12 cellular contexts compared by ENCODE assay signal in genomic region chr16:24102120-24102740, GRCh38.
DNase-seq lines count a peak whose midpoint lies in the region; ATAC-seq and TF ChIP-seq lines count a peak whose summit lies in the region.
"Had no signal": no experiment of that assay in that cellular context is flagged by ENCODE, and none has a peak within 500 bp of the region (broad histone marks: within the 10 kb centered on the region; RNA-seq: fewer than 3 reads in every experiment).

No MANE protein-coding gene starts in this region.

- no peak for TF ChIP-seq POLR2A in testis (IDR thresholded peaks at IDR 0.05)

- peaks cover 4% of the 10 kb centered on the region for H3K4me1 ChIP-seq in testis

- POLR2A ChIA-PET in activated CD8-positive, alpha-beta T cell treated with anti-CD3 and anti-CD28 coated beads, Interleukin-2, amount 10 ng/mL, durations not matched to agents 7 days and 5 days (lab: Charles Lee): no interaction called here

- no peak for TF ChIP-seq CTCF in testis (IDR thresholded peaks at IDR 0.05)

- CTCF ChIA-PET in activated CD8-positive, alpha-beta T cell treated with anti-CD3 and anti-CD28 coated beads, Interleukin-2, amount 10 ng/mL, durations not matched to agents 7 days and 5 days (lab: Charles Lee): no interaction called here

- H3K4me3 Mint-ChIP-seq in activated T-helper 17 cell treated with anti-CD3 and anti-CD28 coated beads, Interleukin-2, amount 50 U/mL, for 72 hours: no peak overlapping the region
- H3K4me3 Mint-ChIP-seq in activated CD8-positive, alpha-beta T cell treated with anti-CD3 and anti-CD28 coated beads, Interleukin-2, amount 10 ng/mL, durations not matched to agents 7 days and 5 days: no peak overlapping the region

- no peak overlapping the region for H3K4me3 ChIP-seq in testis

- ATAC-seq in activated T-helper 17 cell treated with anti-CD3 and anti-CD28 coated beads, Interleukin-2, amount 50 U/mL, for 72 hours (replicated peaks): no peak
- ATAC-seq in activated CD8-positive, alpha-beta T cell treated with anti-CD3 and anti-CD28 coated beads, Interleukin-2, amount 10 ng/mL, durations not matched to agents 7 days and 5 days: no peak
- no peak for ATAC-seq in GM18520 (IDR thresholded peaks at IDR 0.05; ENCODE audit: unreplicated experiment)

- H3K27me3 Mint-ChIP-seq in activated T-helper 17 cell treated with anti-CD3 and anti-CD28 coated beads, Interleukin-2, amount 50 U/mL, for 72 hours: no peaks in the 10 kb centered on the region
- H3K27me3 Mint-ChIP-seq in activated CD8-positive, alpha-beta T cell treated with anti-CD3 and anti-CD28 coated beads, Interleukin-2, amount 10 ng/mL, durations not matched to agents 7 days and 5 days (ENCODE audit: low read depth): no peaks in the 10 kb centered on the region

- peak; percentile 83 for DNase-seq in Ammon's horn (ENCODE audit: low spot score)
- DNase-seq in KBM-7: peak; percentile 7
- DNase-seq in testis: no peak
- no peak for DNase-seq in activated CD8-positive, alpha-beta T cell treated with anti-CD3 and anti-CD28 coated beads, Interleukin-2, amount 10 ng/mL, durations not matched to agents 7 days and 5 days
- no peak for DNase-seq in stimulated activated CD4-positive, alpha-beta T cell treated with anti-CD3 and anti-CD28 coated beads, Interleukin-15, amount 100 ng/mL, for 24 hours
- DNase-seq: activated CD4-positive, CD25-positive, alpha-beta regulatory T cell; activated T-cell treated with anti-CD3 and anti-CD28 coated beads, Interleukin-2, amount 50 U/mL, for 48 hours; effector memory CD4-positive, alpha-beta T cell; SW 1271 had no signal

- peak overlapping the region; percentile 56 for H3K27ac Mint-ChIP-seq in activated T-helper 17 cell treated with anti-CD3 and anti-CD28 coated beads, Interleukin-2, amount 50 U/mL, for 72 hours
- no peak overlapping the region for H3K27ac Mint-ChIP-seq in activated CD8-positive, alpha-beta T cell treated with anti-CD3 and anti-CD28 coated beads, Interleukin-2, amount 10 ng/mL, durations not matched to agents 7 days and 5 days

- H3K27ac ChIP-seq in layer of hippocampus (ENCODE audit: low read depth, low read length) (peak overlapping the region; percentile 82), testis (no peak overlapping the region)

- H3K9me3 Mint-ChIP-seq in activated T-helper 17 cell treated with anti-CD3 and anti-CD28 coated beads, Interleukin-2, amount 50 U/mL, for 72 hours: peaks cover 3% of the 10 kb centered on the region
- peaks cover 3% of the 10 kb centered on the region for H3K9me3 Mint-ChIP-seq in activated CD8-positive, alpha-beta T cell treated with anti-CD3 and anti-CD28 coated beads, Interleukin-2, amount 10 ng/mL, durations not matched to agents 7 days and 5 days (ENCODE audit: insufficient read depth)

- no peaks in the 10 kb centered on the region for H3K36me3 ChIP-seq in testis (ENCODE audit: low read depth, missing control alignments)

- intact Hi-C loops in testis (cut with DNase I; ENCODE audit: low total_unique reads): no loop called here

- in situ Hi-C loops in KBM-7 (cut with MboI; ENCODE audit: low pct_unique_long_range_greater_than_20kb, low sequenced_read_pairs): no loop called here

- H3K27me3 ChIP-seq in layer of hippocampus (ENCODE audit: control insufficient read depth, insufficient read depth, low read length) (no peaks in the 10 kb centered on the region), testis (no peaks in the 10 kb centered on the region)

- WGBS in testis, 2 donors: 49 to 66% methylated on average over 4 of the region's 4 CpGs

- no peaks in the 10 kb centered on the region for H3K4me1 Mint-ChIP-seq in activated T-helper 17 cell treated with anti-CD3 and anti-CD28 coated beads, Interleukin-2, amount 50 U/mL, for 72 hours
- H3K4me1 Mint-ChIP-seq in activated CD8-positive, alpha-beta T cell treated with anti-CD3 and anti-CD28 coated beads, Interleukin-2, amount 10 ng/mL, durations not matched to agents 7 days and 5 days (ENCODE audit: low read depth): no peaks in the 10 kb centered on the region

- no peaks in the 10 kb centered on the region for H3K9me3 ChIP-seq in testis

- peaks cover 70% of the 10 kb centered on the region for H3K36me3 Mint-ChIP-seq in activated T-helper 17 cell treated with anti-CD3 and anti-CD28 coated beads, Interleukin-2, amount 50 U/mL, for 72 hours (ENCODE audit: low read depth)
- H3K36me3 Mint-ChIP-seq in activated CD8-positive, alpha-beta T cell treated with anti-CD3 and anti-CD28 coated beads, Interleukin-2, amount 10 ng/mL, durations not matched to agents 7 days and 5 days (ENCODE audit: low read depth): peaks cover 25% of the 10 kb centered on the region

Comparison
In these comparisons a context has a peak if more than half of its experiments do, and no peak if none do; other contexts are left out.
1. DNase-seq: peak in Ammon's horn (single experiment) and KBM-7 (single experiment); none in testis (single experiment), activated CD8-positive, alpha-beta T cell treated with anti-CD3 and anti-CD28 coated beads, Interleukin-2, amount 10 ng/mL, durations not matched to agents 7 days and 5 days (single experiment) and stimulated activated CD4-positive, alpha-beta T cell treated with anti-CD3 and anti-CD28 coated beads, Interleukin-15, amount 100 ng/mL, for 24 hours (single experiment).